In the genomic region with DNA sequence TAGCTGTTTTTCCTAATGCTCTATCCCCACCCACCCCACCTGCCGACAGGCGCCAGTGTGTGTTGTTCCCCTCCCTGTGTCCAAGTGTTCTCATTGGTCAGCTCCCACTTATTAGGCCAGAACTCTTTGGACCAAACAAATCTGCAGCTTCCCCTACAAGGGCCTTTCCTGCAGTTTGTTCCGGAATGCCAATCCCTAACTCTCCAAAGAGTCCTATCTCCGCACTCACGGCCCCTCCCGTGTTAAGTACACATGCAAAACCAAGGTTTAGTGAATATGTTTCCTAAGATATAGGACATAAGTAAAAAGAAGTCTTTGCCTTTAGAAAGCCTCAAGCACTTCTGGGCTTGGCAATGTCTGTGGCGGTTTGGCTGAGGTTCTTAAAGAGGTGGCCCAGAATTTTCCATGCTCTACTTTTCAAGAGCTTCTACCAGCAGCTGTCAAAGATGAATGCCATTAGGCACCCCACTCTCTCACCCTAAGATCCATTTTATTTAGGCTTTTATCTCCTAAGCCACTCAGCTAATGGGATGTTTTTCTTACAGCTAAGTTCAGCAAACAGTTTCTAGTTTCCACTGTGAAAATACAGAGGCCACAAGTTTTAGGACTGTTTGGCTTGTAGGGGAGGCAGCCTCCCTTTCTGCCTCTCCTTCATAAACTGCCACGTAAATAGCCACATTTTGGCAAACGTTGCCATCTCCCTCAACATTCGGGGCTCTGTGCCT, we compare ENCODE assay signal across 1 cellular context.
TF ChIP-seq lines count a peak whose summit lies in the region.

No MANE protein-coding gene starts in this region.

TF ChIP-seq in GM12878, 131 proteins besides CTCF, POLR2A, EP300 and RAD21:
- TF ChIP-seq RBBP5 (conservative IDR thresholded peaks at IDR 0.05) = no peak
